8 cellular contexts compared by ENCODE assay signal in genomic region chr2:54725343-54726099, GRCh38. TPM values are rescaled to one million over a fixed set of nuclear protein-coding genes. Genes with fewer than 3 reads are reported as not detected.
DNase-seq lines count a peak whose midpoint lies in the region; TF ChIP-seq lines count a peak whose summit lies in the region.

No MANE protein-coding gene starts in this region.

- H3K79me2 ChIP-seq in SU-DHL-6 (ENCODE audit: insufficient read depth, low read length) = peaks cover 18% of the 10 kb centered on the region; the same call in 1 of the 2 replicates

- H3K9me3 Mint-ChIP-seq in activated CD4-positive, alpha-beta T cell treated with anti-CD3 and anti-CD28 coated beads, Interleukin-2, amount 10 ng/mL, durations not matched to agents 24 days and 14 days = no peaks in the 10 kb centered on the region

- POLR2A ChIA-PET in GM10248 (lab: Yijun Ruan, JAX) = no interaction called here

- H3K9me2 ChIP-seq in SU-DHL-6 (replicated peaks; ENCODE audit: insufficient read depth, low read length) = no peaks in the 10 kb centered on the region

- peak overlapping the region; percentile 84 for H3K4me2 ChIP-seq in SU-DHL-6 (ENCODE audit: low read depth, low read length, poor library complexity, severe bottlenecking)

- peak overlapping the region; percentile 9; the same call in 1 of the 2 replicates for H3K27ac ChIP-seq in SU-DHL-6 (ENCODE audit: low read depth, low read length)
- no peak overlapping the region for H3K27ac ChIP-seq in iPS DF 6.9 (ENCODE audit: low read length)
- H3K27ac ChIP-seq in stomach = no peak overlapping the region

- H3K36me3 Mint-ChIP-seq in activated CD4-positive, alpha-beta T cell treated with anti-CD3 and anti-CD28 coated beads, Interleukin-2, amount 10 ng/mL, durations not matched to agents 24 days and 14 days (ENCODE audit: low read depth) = no peaks in the 10 kb centered on the region

- H3K36me3 ChIP-seq in SU-DHL-6 (ENCODE audit: low read length) = no peaks in the 10 kb centered on the region
- no peaks in the 10 kb centered on the region for H3K36me3 ChIP-seq in iPS DF 6.9 (ENCODE audit: control insufficient read depth, insufficient read depth, low read length)
- no peaks in the 10 kb centered on the region for H3K36me3 ChIP-seq in stomach

- CTCF ChIA-PET in GM10248 (lab: Yijun Ruan, JAX) = interaction anchor here (1.3 kb wide), 1 partner anchor 21 kb away, joined by 7 read pairs; no protein-coding TSS in a partner anchor

- intact Hi-C loops in activated CD4-positive, alpha-beta T cell treated with anti-CD3 and anti-CD28 coated beads, Interleukin-2, amount 10 ng/mL, durations not matched to agents 24 days and 14 days (cut with micrococcal nuclease) = no loop called here
- intact Hi-C loops in stomach (cut with DNase I; ENCODE audit: low total_unique reads) = no loop called here

- H3K9ac ChIP-seq in SU-DHL-6 (ENCODE audit: low read length) = peak overlapping the region; percentile 73

- no peaks in the 10 kb centered on the region; the same call in 1 of the 2 replicates for H4K20me1 ChIP-seq in SU-DHL-6 (ENCODE audit: low read depth, low read length)

- H3F3A ChIP-seq in SU-DHL-6 (ENCODE audit: insufficient read depth) = peaks cover 10% of the 10 kb centered on the region; the same call in 1 of the 2 replicates

- H3K27me3 ChIP-seq in SU-DHL-6 (ENCODE audit: low read length) = no peaks in the 10 kb centered on the region
- H3K27me3 ChIP-seq in iPS DF 6.9 (ENCODE audit: control insufficient read depth, insufficient read depth, low read length) = peaks cover 20% of the 10 kb centered on the region
- H3K27me3 ChIP-seq in stomach = peaks cover 0 to 20% (median 11%) of the 10 kb centered on the region in 3 donors

- DNase-seq in activated CD4-positive, alpha-beta T cell treated with anti-CD3 and anti-CD28 coated beads, Interleukin-2, amount 10 ng/mL, durations not matched to agents 24 days and 14 days = peak; percentile 52
- no peak for DNase-seq in activated CD4-positive, alpha-beta T cell treated with anti-CD3 and anti-CD28 coated beads, Interleukin-2, amount 50 U/mL, for 1 hour
- DNase-seq in iPS DF 6.9 (ENCODE audit: low read depth, low spot score) (no peak), stomach (no peak), iPS-NIHi7 (ENCODE audit: extremely low spot score) (no peak), GM10248 (ENCODE audit: extremely low spot score) (no peak)
- DNase-seq in effector CD8-positive, alpha-beta T cell (lab: John Stamatoyannopoulos, UW) = no peak

- peaks cover 13% of the 10 kb centered on the region for H3K4me1 Mint-ChIP-seq in activated CD4-positive, alpha-beta T cell treated with anti-CD3 and anti-CD28 coated beads, Interleukin-2, amount 10 ng/mL, durations not matched to agents 24 days and 14 days

- H3K4me1 ChIP-seq in iPS DF 6.9 (ENCODE audit: control insufficient read depth, insufficient read depth, low read length) (no peaks in the 10 kb centered on the region), stomach (peaks cover 7 to 26% (median 22%) of the 10 kb centered on the region in 4 donors)

- TF ChIP-seq CTCF in SU-DHL-6 (IDR thresholded peaks at IDR 0.05; ENCODE audit: insufficient read depth, low read length, poor library complexity, severe bottlenecking) (no peak), stomach (IDR thresholded peaks at IDR 0.05) (no peak), GM10248 (IDR thresholded peaks at IDR 0.05; ENCODE audit: control extremely low read depth, extremely low read depth, low read depth, missing control alignments) (no peak)

- no peak for TF ChIP-seq EP300 in stomach (IDR thresholded peaks at IDR 0.05)

- H3K9me3 ChIP-seq in SU-DHL-6 (ENCODE audit: insufficient read depth, low read length) (no peaks in the 10 kb centered on the region), iPS DF 6.9 (ENCODE audit: control insufficient read depth, insufficient read depth, low read length) (no peaks in the 10 kb centered on the region), stomach (no peaks in the 10 kb centered on the region)

- H3K4me3 ChIP-seq in SU-DHL-6 (ENCODE audit: insufficient read depth, low read length, poor library complexity, severe bottlenecking) (peak overlapping the region; percentile 61), iPS DF 6.9 (ENCODE audit: low read length) (peak overlapping the region; percentile 82; the same call in 1 of the 2 replicates), stomach (peak overlapping the region; percentile 73 to 85 (median 80))

- H2AFZ ChIP-seq in SU-DHL-6 (ENCODE audit: low read depth, low read length, severe bottlenecking) = peak overlapping the region; percentile 49

- H3K27ac Mint-ChIP-seq in activated CD4-positive, alpha-beta T cell treated with anti-CD3 and anti-CD28 coated beads, Interleukin-2, amount 10 ng/mL, durations not matched to agents 24 days and 14 days = no peak overlapping the region

- TF ChIP-seq POLR2A in stomach (IDR thresholded peaks at IDR 0.05) = no peak

- no CpG with 5 or more reads among the region's 8 CpGs for WGBS in iPS DF 6.9 (ENCODE audit: insufficient coverage, insufficient read length)
- WGBS in stomach, 5 donors = 52 to 63% (median 55%) methylated on average over 8 of the region's 8 CpGs

- H3K27me3 Mint-ChIP-seq in activated CD4-positive, alpha-beta T cell treated with anti-CD3 and anti-CD28 coated beads, Interleukin-2, amount 10 ng/mL, durations not matched to agents 24 days and 14 days = peaks cover 66% of the 10 kb centered on the region

- H3K4me3 Mint-ChIP-seq in activated CD4-positive, alpha-beta T cell treated with anti-CD3 and anti-CD28 coated beads, Interleukin-2, amount 10 ng/mL, durations not matched to agents 24 days and 14 days = peak overlapping the region; percentile 81

RNA-seq across cellular contexts. Expression of gene EML6, which starts 2.1 kb away (rescaled TPM):
- total RNA-seq in activated CD4-positive, alpha-beta T cell treated with anti-CD3 and anti-CD28 coated beads, Interleukin-2, amount 10 ng/mL, durations not matched to agents 24 days and 14 days = 0.77 and 0.83 TPM in 2 replicates
- total RNA-seq in stomach = 10 to 100 TPM in 1 of 5 donors, 1 to 10 TPM in 3, under 1 TPM in 1; 0.45 to 10.1 (median 2.2) TPM
- polyA plus RNA-seq in stomach = 1 to 10 TPM in 2 of 3 donors, not detected in 1; 1.3 to 1.6 TPM
